Comparison of ENCODE assay signal across 9 cellular contexts in genomic region chr14:38208825-38209562, GRCh38.
DNase-seq lines count a peak whose midpoint lies in the region; ATAC-seq lines count a peak whose summit lies in the region.
"Had no signal": no experiment of that assay in that cellular context is flagged by ENCODE, and none has a peak within 500 bp of the region (broad histone marks: within the 10 kb centered on the region; RNA-seq: fewer than 3 reads in every experiment).

No MANE protein-coding gene starts in this region.

- DNase-seq in NCI-H510A (lab: John Stamatoyannopoulos, UW) (peak; percentile 34), NCI-H510A treated with DMSO at 0.1 percent for 48 hours (lab: John Stamatoyannopoulos, UW) (no peak), NCI-H187 (lab: John Stamatoyannopoulos, UW) (no peak)
- DNase-seq in activated naive CD4-positive, alpha-beta T cell treated with anti-CD3 and anti-CD28 coated beads, Interleukin-2, amount 50 U/mL, for 16 hours: peak; percentile 16

- no peak overlapping the region for H3K27ac ChIP-seq in skin epidermis
- H3K27ac ChIP-seq: C4-2B had no signal

- no peak for ATAC-seq in GM18867 (IDR thresholded peaks at IDR 0.05; ENCODE audit: unreplicated experiment)
- ATAC-seq in GM19023 (IDR thresholded peaks at IDR 0.05; ENCODE audit: unreplicated experiment): no peak

- H3K4me3 ChIP-seq in iPS-11a (ENCODE audit: low read depth, low read length): peak overlapping the region; percentile 21
- H3K4me3 ChIP-seq in skin epidermis: peak overlapping the region in 6 of 7 experiments; percentile 3 to 32 (median 8)

Comparison
In these comparisons a context has a peak if more than half of its experiments do, and no peak if none do; other contexts are left out.
1. DNase-seq: peak in NCI-H510A (single experiment) and activated naive CD4-positive, alpha-beta T cell treated with anti-CD3 and anti-CD28 coated beads, Interleukin-2, amount 50 U/mL, for 16 hours (single experiment); none in NCI-H510A treated with DMSO at 0.1 percent for 48 hours (single experiment) and NCI-H187 (0 of 2).